ENCODE assay signal across 13 cellular contexts in the genomic region with DNA sequence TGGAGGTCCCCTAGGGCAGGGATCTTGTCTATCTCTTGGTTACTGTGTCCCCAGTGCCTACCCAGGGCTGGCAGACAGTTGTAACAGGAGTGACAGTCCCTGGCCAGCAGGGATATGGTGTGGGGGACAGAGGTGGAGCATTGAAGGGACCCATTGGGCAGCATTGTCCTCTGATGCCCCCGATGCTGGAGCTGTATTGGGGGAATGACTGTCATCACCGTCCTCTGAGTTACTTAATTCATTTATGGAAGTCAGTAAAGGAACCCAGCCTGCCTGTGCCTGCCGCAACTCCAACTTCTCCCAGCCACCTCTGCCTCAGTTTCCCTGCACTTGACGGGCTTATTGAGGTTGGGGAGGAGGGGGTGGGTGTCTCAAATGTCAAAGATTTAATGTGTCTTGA. TPM values are rescaled to one million over a fixed set of nuclear protein-coding genes. Genes with fewer than 3 reads are reported as not detected.
DNase-seq lines count a peak whose midpoint lies in the region; ATAC-seq and TF ChIP-seq lines count a peak whose summit lies in the region.
"Had no signal": no experiment of that assay in that cellular context is flagged by ENCODE, and none has a peak within 500 bp of the region (broad histone marks: within the 10 kb centered on the region; RNA-seq: fewer than 3 reads in every experiment).

No MANE protein-coding gene starts in this region.

- no peak overlapping the region for H3K27ac Mint-ChIP-seq in activated T-cell treated with anti-CD3 and anti-CD28 coated beads, Interleukin-2, amount 50 U/mL, for 24 hours
- H3K27ac Mint-ChIP-seq in WTC11 = no peak overlapping the region

- H3K4me3 ChIP-seq in mucosa of stomach (ENCODE audit: low read length) (no peak overlapping the region), testis (no peak overlapping the region), WERI-Rb-1 (ENCODE audit: low read depth, low read length) (no peak overlapping the region)

- peaks cover 21% of the 10 kb centered on the region for H3K27me3 Mint-ChIP-seq in activated T-cell treated with anti-CD3 and anti-CD28 coated beads, Interleukin-2, amount 50 U/mL, for 24 hours
- peaks cover 67% of the 10 kb centered on the region for H3K27me3 Mint-ChIP-seq in WTC11 (ENCODE audit: low read depth)

- POLR2A ChIA-PET in WTC11 (lab: Charles Lee) = no interaction called here

- TF ChIP-seq CTCF in WTC11 (IDR thresholded peaks at IDR 0.05) (no peak), testis (IDR thresholded peaks at IDR 0.05) (no peak), WERI-Rb-1 (IDR thresholded peaks at IDR 0.05; ENCODE audit: low read depth, low read length) (no peak)

- H3K4me3 Mint-ChIP-seq in activated T-cell treated with anti-CD3 and anti-CD28 coated beads, Interleukin-2, amount 50 U/mL, for 24 hours = peak overlapping the region; percentile 23
- H3K4me3 Mint-ChIP-seq in WTC11 = peak overlapping the region; percentile 22; the same call in 1 of the 2 replicates

- H3K4me1 ChIP-seq in mucosa of stomach (ENCODE audit: control insufficient read depth, insufficient read depth, low read length) (peaks cover 28% of the 10 kb centered on the region), testis (peaks cover 33% of the 10 kb centered on the region)

- H3K36me3 ChIP-seq in mucosa of stomach (ENCODE audit: control insufficient read depth, insufficient read depth, low read length) (peaks cover 28% of the 10 kb centered on the region), testis (ENCODE audit: low read depth, missing control alignments) (no peaks in the 10 kb centered on the region), WERI-Rb-1 (0 out of 2 replicates have a peak, but pooled peaks cover 3% of the 10 kb centered on the region)

- intact Hi-C loops in testis (cut with DNase I; ENCODE audit: low total_unique reads) = loop anchor here (10.0 kb wide), 1 partner anchor 69 kb away; no protein-coding TSS in a partner anchor

- H3K27ac ChIP-seq in testis (peak overlapping the region; percentile 52 to 76), WERI-Rb-1 (no peak overlapping the region)

- TF ChIP-seq POLR2A in testis (IDR thresholded peaks at IDR 0.05) = no peak

- H3K9me3 ChIP-seq in mucosa of stomach (ENCODE audit: control insufficient read depth, low read length) (no peaks in the 10 kb centered on the region), testis (no peaks in the 10 kb centered on the region), WERI-Rb-1 (ENCODE audit: severe bottlenecking) (no peaks in the 10 kb centered on the region)

- no peaks in the 10 kb centered on the region for H3K9me3 Mint-ChIP-seq in activated T-cell treated with anti-CD3 and anti-CD28 coated beads, Interleukin-2, amount 50 U/mL, for 24 hours
- H3K9me3 Mint-ChIP-seq in WTC11 = no peaks in the 10 kb centered on the region

- H3K27me3 ChIP-seq in mucosa of stomach (ENCODE audit: control insufficient read depth, insufficient read depth, low read length) (no peaks in the 10 kb centered on the region), testis (no peaks in the 10 kb centered on the region), WERI-Rb-1 (ENCODE audit: insufficient read depth, low read depth, severe bottlenecking) (no peaks in the 10 kb centered on the region)

- CTCF ChIA-PET in WTC11 (lab: Charles Lee) = no interaction called here

- H3K36me3 Mint-ChIP-seq in activated T-cell treated with anti-CD3 and anti-CD28 coated beads, Interleukin-2, amount 50 U/mL, for 24 hours (ENCODE audit: low read depth) = peaks cover 6% of the 10 kb centered on the region
- no peaks in the 10 kb centered on the region for H3K36me3 Mint-ChIP-seq in WTC11

- ATAC-seq in WTC11 = no peak

- DNase-seq in activated T-cell treated with anti-CD3 and anti-CD28 coated beads, Interleukin-2, amount 50 U/mL, for 24 hours = no peak
- DNase-seq in activated T-cell treated with anti-CD3 and anti-CD28 coated beads for 4 hours = no peak
- no peak for DNase-seq in WTC11 (ENCODE audit: low spot score)
- DNase-seq in testis = no peak
- DNase-seq in COR-L47 (lab: John Stamatoyannopoulos, UW) = no peak
- no peak for DNase-seq in WERI-Rb-1
- no peak for DNase-seq in SHP77 treated with DMSO at 0.1 percent for 48 hours (lab: John Stamatoyannopoulos, UW)
- DNase-seq: activated CD4-positive, alpha-beta T cell treated with anti-CD3 and anti-CD28 coated beads for 1 hour; activated naive CD4-positive, alpha-beta T cell treated with Interleukin-2 at 50 U/mL for 16 hours; DMS53; NK-92 treated with Interleukin-12 subunit alpha and Interleukin-12 subunit beta, amount 100 ng/mL, for 24 hours; small intestine had no signal

- peaks cover 41% of the 10 kb centered on the region for H3K4me1 Mint-ChIP-seq in activated T-cell treated with anti-CD3 and anti-CD28 coated beads, Interleukin-2, amount 50 U/mL, for 24 hours (ENCODE audit: low read depth)
- 0 out of 2 replicates have a peak, but pooled peaks cover 5% of the 10 kb centered on the region for H3K4me1 Mint-ChIP-seq in WTC11

- H3K9ac ChIP-seq in mucosa of stomach (ENCODE audit: low read length) = peak overlapping the region; percentile 86

- whole genome bisulfite sequencing in testis, 2 donors = 84 to 90% methylated on average over 4 of the region's 4 CpGs

TF ChIP-seq in WTC11, 78 proteins besides CTCF, POLR2A, EP300 and RAD21 (continues in another document):
- TF ChIP-seq RORB (CRISPR knock-in tag; IDR thresholded peaks at IDR 0.05) (no peak), IRF2 (CRISPR knock-in tag; IDR thresholded peaks at IDR 0.05; ENCODE audit: borderline replicate concordance, low read depth) (no peak), GABPB1 (CRISPR knock-in tag; IDR thresholded peaks at IDR 0.05) (no peak), FOXK1 (CRISPR knock-in tag; IDR thresholded peaks at IDR 0.05) (no peak), TEAD1 (CRISPR knock-in tag; IDR thresholded peaks at IDR 0.05) (no peak), TCF7 (CRISPR knock-in tag; IDR thresholded peaks at IDR 0.05; ENCODE audit: low read depth) (no peak), GRHL2 (CRISPR knock-in tag; IDR thresholded peaks at IDR 0.05; ENCODE audit: insufficient replicate concordance, severe bottlenecking) (no peak), FOXP1 (CRISPR knock-in tag; IDR thresholded peaks at IDR 0.05; ENCODE audit: borderline replicate concordance) (no peak)
- TF ChIP-seq, protein P1, sequence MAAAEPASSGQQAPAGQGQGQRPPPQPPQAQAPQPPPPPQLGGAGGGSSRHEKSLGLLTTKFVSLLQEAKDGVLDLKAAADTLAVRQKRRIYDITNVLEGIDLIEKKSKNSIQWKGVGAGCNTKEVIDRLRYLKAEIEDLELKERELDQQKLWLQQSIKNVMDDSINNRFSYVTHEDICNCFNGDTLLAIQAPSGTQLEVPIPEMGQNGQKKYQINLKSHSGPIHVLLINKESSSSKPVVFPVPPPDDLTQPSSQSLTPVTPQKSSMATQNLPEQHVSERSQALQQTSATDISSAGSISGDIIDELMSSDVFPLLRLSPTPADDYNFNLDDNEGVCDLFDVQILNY (CRISPR knock-in tag; IDR thresholded peaks at IDR 0.05) = no peak
- TF ChIP-seq, protein P2, sequence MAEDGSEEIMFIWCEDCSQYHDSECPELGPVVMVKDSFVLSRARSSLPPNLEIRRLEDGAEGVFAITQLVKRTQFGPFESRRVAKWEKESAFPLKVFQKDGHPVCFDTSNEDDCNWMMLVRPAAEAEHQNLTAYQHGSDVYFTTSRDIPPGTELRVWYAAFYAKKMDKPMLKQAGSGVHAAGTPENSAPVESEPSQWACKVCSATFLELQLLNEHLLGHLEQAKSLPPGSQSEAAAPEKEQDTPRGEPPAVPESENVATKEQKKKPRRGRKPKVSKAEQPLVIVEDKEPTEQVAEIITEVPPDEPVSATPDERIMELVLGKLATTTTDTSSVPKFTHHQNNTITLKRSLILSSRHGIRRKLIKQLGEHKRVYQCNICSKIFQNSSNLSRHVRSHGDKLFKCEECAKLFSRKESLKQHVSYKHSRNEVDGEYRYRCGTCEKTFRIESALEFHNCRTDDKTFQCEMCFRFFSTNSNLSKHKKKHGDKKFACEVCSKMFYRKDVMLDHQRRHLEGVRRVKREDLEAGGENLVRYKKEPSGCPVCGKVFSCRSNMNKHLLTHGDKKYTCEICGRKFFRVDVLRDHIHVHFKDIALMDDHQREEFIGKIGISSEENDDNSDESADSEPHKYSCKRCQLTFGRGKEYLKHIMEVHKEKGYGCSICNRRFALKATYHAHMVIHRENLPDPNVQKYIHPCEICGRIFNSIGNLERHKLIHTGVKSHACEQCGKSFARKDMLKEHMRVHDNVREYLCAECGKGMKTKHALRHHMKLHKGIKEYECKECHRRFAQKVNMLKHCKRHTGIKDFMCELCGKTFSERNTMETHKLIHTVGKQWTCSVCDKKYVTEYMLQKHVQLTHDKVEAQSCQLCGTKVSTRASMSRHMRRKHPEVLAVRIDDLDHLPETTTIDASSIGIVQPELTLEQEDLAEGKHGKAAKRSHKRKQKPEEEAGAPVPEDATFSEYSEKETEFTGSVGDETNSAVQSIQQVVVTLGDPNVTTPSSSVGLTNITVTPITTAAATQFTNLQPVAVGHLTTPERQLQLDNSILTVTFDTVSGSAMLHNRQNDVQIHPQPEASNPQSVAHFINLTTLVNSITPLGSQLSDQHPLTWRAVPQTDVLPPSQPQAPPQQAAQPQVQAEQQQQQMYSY (CRISPR knock-in tag; IDR thresholded peaks at IDR 0.05) = no peak
- TF ChIP-seq, protein P3, sequence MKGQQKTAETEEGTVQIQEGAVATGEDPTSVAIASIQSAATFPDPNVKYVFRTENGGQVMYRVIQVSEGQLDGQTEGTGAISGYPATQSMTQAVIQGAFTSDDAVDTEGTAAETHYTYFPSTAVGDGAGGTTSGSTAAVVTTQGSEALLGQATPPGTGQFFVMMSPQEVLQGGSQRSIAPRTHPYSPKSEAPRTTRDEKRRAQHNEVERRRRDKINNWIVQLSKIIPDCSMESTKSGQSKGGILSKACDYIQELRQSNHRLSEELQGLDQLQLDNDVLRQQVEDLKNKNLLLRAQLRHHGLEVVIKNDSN (CRISPR knock-in tag; IDR thresholded peaks at IDR 0.05) = no peak

RNA-seq across cellular contexts. Expression of a gene that starts 1.1 kb away (rescaled TPM):
- 0.82 to 1.1 TPM (median 1.0 TPM) in 3 replicates for total RNA-seq in WTC11 (2021)
- 10 to 100 TPM; 42.4 to 74.9 TPM for total RNA-seq in testis
- 40.2 TPM for polyA plus RNA-seq in testis (ENCODE audit: insufficient read depth, low read depth, low replicate concordance)

Comparison
In these comparisons a context has a peak if more than half of its experiments do, and no peak if none do; other contexts are left out.
1. RNA of a gene that starts 1.1 kb away (total RNA-seq): 42.4 to 74.9 TPM in testis; 0.82 to 1.1 TPM in WTC11; every median in the first group is over 10 times any median in the second.